In the genomic region with DNA sequence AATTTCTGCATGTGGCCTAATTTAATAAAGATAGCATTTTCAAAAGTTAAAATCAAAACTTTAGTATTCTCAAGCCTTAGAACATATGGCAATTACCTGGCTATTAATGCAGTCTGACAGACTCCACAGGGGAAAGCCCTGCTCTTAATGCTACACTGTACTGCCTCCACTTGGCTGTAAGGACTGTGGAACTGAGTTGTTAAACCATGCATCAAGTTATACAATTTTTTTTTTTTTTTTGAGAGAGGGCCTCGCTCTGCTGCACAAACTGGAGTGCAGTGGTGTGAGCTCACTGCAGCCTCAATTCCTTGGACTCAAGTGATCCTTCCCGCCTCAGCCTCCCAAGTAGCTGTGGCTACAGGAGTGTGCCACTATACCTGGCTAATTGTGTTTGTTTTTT, we compare ENCODE assay signal across 21 cellular contexts.
"Had no signal": no experiment of that assay in that cellular context is flagged by ENCODE, and none has a peak within 500 bp of the region (broad histone marks: within the 10 kb centered on the region; RNA-seq: fewer than 3 reads in every experiment).

No MANE protein-coding gene starts in this region.

- H3K27me3 Mint-ChIP-seq: activated B cell treated with CpG ODN at 0.5 μM for 24 hours; activated CD4-positive, alpha-beta T cell treated with anti-CD3 and anti-CD28 coated beads for 36 hours; activated naive CD8-positive, alpha-beta T cell treated with anti-CD3 and anti-CD28 coated beads, Interleukin-2, amount 10 ng/mL, durations not matched to agents 7 days and 5 days; progenitor cell of endocrine pancreas; stimulated activated naive B cell treated with anti-CD40 and anti-IgM and Interleukin-4, amounts not matched to agents 10 μg/mL and 1 μg/mL and 100 μg/mL, for 72 hours had no signal

- H3K36me3 Mint-ChIP-seq: natural killer cell had no signal

- DNase-seq: activated B cell treated with CpG ODN at 0.5 μM for 24 hours; activated CD4-positive, alpha-beta T cell treated with anti-CD3 and anti-CD28 coated beads for 36 hours; activated CD4-positive, alpha-beta T cell treated with anti-CD3 and anti-CD28 coated beads, Interleukin-2, amount 50 U/mL, for 4 hours; activated CD8-positive, alpha-beta memory T cell treated with anti-CD3 and anti-CD28 coated beads for 24 hours; activated naive CD4-positive, alpha-beta T cell treated with Interleukin-2 at 50 U/mL for 16 hours; activated naive CD8-positive, alpha-beta T cell treated with anti-CD3 and anti-CD28 coated beads, Interleukin-2, amount 10 ng/mL, durations not matched to agents 7 days and 5 days; activated T-cell treated with anti-CD3 and anti-CD28 coated beads, Interleukin-2, amount 50 U/mL, for 48 hours; body of pancreas; dermis blood vessel endothelial cell; effector CD8-positive, alpha-beta T cell; erythroblast; foreskin fibroblast; kidney; left lung; natural killer cell; retina; stimulated activated CD4-positive, alpha-beta T cell treated with anti-CD3 and anti-CD28 coated beads, Interleukin-2, amount 100 ng/mL, for 48 hours; stimulated activated CD8-positive, alpha-beta memory T cell treated with anti-CD3 and anti-CD28 coated beads, Interleukin-4, amount 100 ng/mL, for 48 hours; stimulated activated naive B cell treated with anti-CD40 and anti-IgM and Interleukin-4, amounts not matched to agents 10 μg/mL and 1 μg/mL and 100 μg/mL, for 72 hours; transverse colon had no signal

- H3K4me1 Mint-ChIP-seq: activated CD4-positive, alpha-beta T cell treated with anti-CD3 and anti-CD28 coated beads for 36 hours; activated naive CD8-positive, alpha-beta T cell treated with anti-CD3 and anti-CD28 coated beads, Interleukin-2, amount 10 ng/mL, durations not matched to agents 7 days and 5 days; natural killer cell had no signal

- ATAC-seq: activated CD4-positive, alpha-beta T cell treated with anti-CD3 and anti-CD28 coated beads for 36 hours; body of pancreas; left lung; natural killer cell had no signal

- H3K4me3 Mint-ChIP-seq: activated B cell treated with CpG ODN at 0.5 μM for 24 hours; activated CD4-positive, alpha-beta T cell treated with anti-CD3 and anti-CD28 coated beads for 36 hours; activated naive CD8-positive, alpha-beta T cell treated with anti-CD3 and anti-CD28 coated beads, Interleukin-2, amount 10 ng/mL, durations not matched to agents 7 days and 5 days; natural killer cell; stimulated activated naive B cell treated with anti-CD40 and anti-IgM and Interleukin-4, amounts not matched to agents 10 μg/mL and 1 μg/mL and 100 μg/mL, for 72 hours had no signal

- H3K27ac Mint-ChIP-seq: activated B cell treated with CpG ODN at 0.5 μM for 24 hours; activated CD4-positive, alpha-beta T cell treated with anti-CD3 and anti-CD28 coated beads for 36 hours; activated naive CD8-positive, alpha-beta T cell treated with anti-CD3 and anti-CD28 coated beads, Interleukin-2, amount 10 ng/mL, durations not matched to agents 7 days and 5 days; natural killer cell; progenitor cell of endocrine pancreas; stimulated activated naive B cell treated with anti-CD40 and anti-IgM and Interleukin-4, amounts not matched to agents 10 μg/mL and 1 μg/mL and 100 μg/mL, for 72 hours had no signal

- H3K9me3 Mint-ChIP-seq: activated B cell treated with CpG ODN at 0.5 μM for 24 hours; activated naive CD8-positive, alpha-beta T cell treated with anti-CD3 and anti-CD28 coated beads, Interleukin-2, amount 10 ng/mL, durations not matched to agents 7 days and 5 days; natural killer cell; stimulated activated naive B cell treated with anti-CD40 and anti-IgM and Interleukin-4, amounts not matched to agents 10 μg/mL and 1 μg/mL and 100 μg/mL, for 72 hours had no signal
